1 cellular context compared by ENCODE assay signal in genomic region chr18:79905389-79905911, GRCh38.
TF ChIP-seq lines count a peak whose summit lies in the region.

No MANE protein-coding gene starts in this region.

TF ChIP-seq in IMR-90, 13 proteins besides CTCF, POLR2A, EP300 and RAD21:
- TF ChIP-seq USF2 (IDR thresholded peaks at IDR 0.05; ENCODE audit: low read depth, low read length) (no peak), BHLHE40 (IDR thresholded peaks at IDR 0.05; ENCODE audit: low read depth, low read length) (peak; percentile 49; the same call in 1 of the 2 replicates), CEBPB (IDR thresholded peaks at IDR 0.05; ENCODE audit: low read depth, low read length) (0 out of 2 replicates have a peak, but pooled peaks have one; percentile 23)
